In genomic region chr3:94285874-94286273, GRCh38 we compare ENCODE assay signal across 12 cellular contexts.
DNase-seq lines count a peak whose midpoint lies in the region; ATAC-seq and TF ChIP-seq lines count a peak whose summit lies in the region.
"Had no signal": no experiment of that assay in that cellular context is flagged by ENCODE, and none has a peak within 500 bp of the region (broad histone marks: within the 10 kb centered on the region; RNA-seq: fewer than 3 reads in every experiment).

No MANE protein-coding gene starts in this region.

- H3K4me1 Mint-ChIP-seq in neural crest cell: no peaks in the 10 kb centered on the region
- H3K4me1 Mint-ChIP-seq: activated T-helper 17 cell treated with anti-CD3 and anti-CD28 coated beads, Interleukin-2, amount 50 U/mL, for 72 hours; IgD-negative memory B cell; T-cell had no signal

- H4K20me1 ChIP-seq in GM23248 (ENCODE audit: insufficient read depth) (no peaks in the 10 kb centered on the region), mammary epithelial cell (ENCODE audit: insufficient read depth, low read length) (no peaks in the 10 kb centered on the region)

- no peak overlapping the region for H3K27ac Mint-ChIP-seq in neural crest cell (ENCODE audit: unreplicated experiment)
- H3K27ac Mint-ChIP-seq: activated T-helper 17 cell treated with anti-CD3 and anti-CD28 coated beads, Interleukin-2, amount 50 U/mL, for 72 hours; IgD-negative memory B cell; mesothelial cell of epicardium; T-cell had no signal

- intact Hi-C loops in mammary epithelial cell (cut with micrococcal nuclease): loop anchor here (2.0 to 10.0 kb wide), 3 partner anchors 37 to 171 kb away; no protein-coding TSS in a partner anchor
- intact Hi-C loops in esophagus muscularis mucosa (cut with DNase I): no loop called here

- TF ChIP-seq EP300 in esophagus muscularis mucosa (IDR thresholded peaks at IDR 0.05) (no peak), upper lobe of left lung (IDR thresholded peaks at IDR 0.05) (no peak)

- dilution Hi-C loops in mammary epithelial cell (cut with HindIII; ENCODE audit: low sequenced_read_pairs): no loop called here

- no peaks in the 10 kb centered on the region for H3K27me3 ChIP-seq in GM23248 (replicated peaks; ENCODE audit: insufficient read depth)
- H3K27me3 ChIP-seq in mammary epithelial cell (ENCODE audit: insufficient read depth, low read length): no peaks in the 10 kb centered on the region
- no peaks in the 10 kb centered on the region for H3K27me3 ChIP-seq in esophagus muscularis mucosa
- no peaks in the 10 kb centered on the region for H3K27me3 ChIP-seq in upper lobe of left lung

- no peak for ATAC-seq in upper lobe of left lung (ENCODE audit: low FRiP score in 2 of 2)
- ATAC-seq: activated T-helper 17 cell treated with anti-CD3 and anti-CD28 coated beads, Interleukin-2, amount 50 U/mL, for 72 hours; T-cell had no signal

- H3K4me2 ChIP-seq in GM23248 (ENCODE audit: unreplicated experiment) (no peak overlapping the region), mammary epithelial cell (ENCODE audit: insufficient read depth, low read depth, low read length) (no peak overlapping the region)

- no peak overlapping the region for H3K4me3 Mint-ChIP-seq in neural crest cell
- H3K4me3 Mint-ChIP-seq: activated T-helper 17 cell treated with anti-CD3 and anti-CD28 coated beads, Interleukin-2, amount 50 U/mL, for 72 hours; IgD-negative memory B cell; mesothelial cell of epicardium; T-cell had no signal

- DNase-seq in GM23248 (peak; percentile 33), NCI-H2171 treated with DMSO at 0.1 percent for 48 hours (lab: John Stamatoyannopoulos, UW) (peak; percentile 10), mammary epithelial cell (peak; percentile 5), neural crest cell (ENCODE audit: low read depth, low spot score) (no peak), NCI-H2107 (lab: John Stamatoyannopoulos, UW) (no peak), esophagus muscularis mucosa (ENCODE audit: extremely low spot score) (no peak), upper lobe of left lung (no peak)
- DNase-seq in central memory CD4-positive, alpha-beta T cell: no peak
- DNase-seq: T-cell had no signal

- CTCF ChIA-PET in mammary epithelial cell (lab: Charles Lee; ENCODE audit: low non-redundant PET): interaction anchor here (0.7 kb wide), 1 partner anchor 77 kb away, joined by 3 read pairs; no protein-coding TSS in a partner anchor

- TF ChIP-seq CTCF in mammary epithelial cell (conservative IDR thresholded peaks at IDR 0.05 in 1 of 2, IDR thresholded peaks at IDR 0.05 in 1 of 2; ENCODE audit: extremely low read depth in 1 of 2, insufficient read depth in 1 of 2, low read depth in 1 of 2, low read length in 2 of 2) (peak; percentile 14 to 39), neural crest cell (conservative IDR thresholded peaks at IDR 0.05) (peak; percentile 55), esophagus muscularis mucosa (IDR thresholded peaks at IDR 0.05) (peak in 1 of 3 experiments; percentile 4), upper lobe of left lung (IDR thresholded peaks at IDR 0.05) (no peak)

- H3K4me1 ChIP-seq in GM23248 (ENCODE audit: insufficient read depth) (no peaks in the 10 kb centered on the region), mammary epithelial cell (ENCODE audit: insufficient read depth, low read length) (no peaks in the 10 kb centered on the region), esophagus muscularis mucosa (no peaks in the 10 kb centered on the region), upper lobe of left lung (no peaks in the 10 kb centered on the region)

- H3K4me3 ChIP-seq in GM23248 (no peak overlapping the region), mammary epithelial cell (replicated peaks in 1 of 3; ENCODE audit: insufficient read depth in 1 of 3, low read depth in 2 of 3, low read length in 3 of 3) (no peak overlapping the region), esophagus muscularis mucosa (no peak overlapping the region), upper lobe of left lung (no peak overlapping the region)

- no peaks in the 10 kb centered on the region for H3K9me3 ChIP-seq in GM23248 (ENCODE audit: low read depth)
- no peaks in the 10 kb centered on the region for H3K9me3 ChIP-seq in mammary epithelial cell (replicated peaks; ENCODE audit: insufficient read depth, low read length)
- no peaks in the 10 kb centered on the region for H3K9me3 ChIP-seq in esophagus muscularis mucosa
- no peaks in the 10 kb centered on the region for H3K9me3 ChIP-seq in upper lobe of left lung

- no TSS peak for BruUV-seq in mammary epithelial cell (replicated peaks; lab: Mats Ljungman, UMichigan)

- H3K36me3 ChIP-seq in GM23248 (ENCODE audit: low read depth) (no peaks in the 10 kb centered on the region), mammary epithelial cell (ENCODE audit: insufficient read depth, low read length) (no peaks in the 10 kb centered on the region), esophagus muscularis mucosa (no peaks in the 10 kb centered on the region), upper lobe of left lung (no peaks in the 10 kb centered on the region)

- H3K27ac ChIP-seq in GM23248: no peak overlapping the region
- H3K27ac ChIP-seq in mammary epithelial cell (ENCODE audit: insufficient read depth, low read depth, low read length): no peak overlapping the region
- H3K27ac ChIP-seq in esophagus muscularis mucosa (replicated peaks in 1 of 4): no peak overlapping the region
- H3K27ac ChIP-seq in upper lobe of left lung: no peak overlapping the region

- no peaks in the 10 kb centered on the region for H3F3A ChIP-seq in GM23248 (ENCODE audit: insufficient read depth)

- H3K36me3 Mint-ChIP-seq in neural crest cell (ENCODE audit: low read depth): no peaks in the 10 kb centered on the region
- H3K36me3 Mint-ChIP-seq: IgD-negative memory B cell, mesothelial cell of epicardium, T-cell had no signal

- no peaks in the 10 kb centered on the region for H3K79me2 ChIP-seq in GM23248 (ENCODE audit: insufficient read depth)
- no peaks in the 10 kb centered on the region for H3K79me2 ChIP-seq in mammary epithelial cell (ENCODE audit: insufficient read depth, low read length)

- no peaks in the 10 kb centered on the region for H3K27me3 Mint-ChIP-seq in neural crest cell (ENCODE audit: low read depth)
- H3K27me3 Mint-ChIP-seq: IgD-negative memory B cell, T-cell had no signal

- no peak for TF ChIP-seq POLR2A in esophagus muscularis mucosa (IDR thresholded peaks at IDR 0.05; ENCODE audit: low read depth)
- TF ChIP-seq POLR2A in upper lobe of left lung (IDR thresholded peaks at IDR 0.05): no peak

- H3K9ac ChIP-seq in GM23248 (no peak overlapping the region), mammary epithelial cell (ENCODE audit: insufficient read depth, low read length) (no peak overlapping the region)

- no peaks in the 10 kb centered on the region for H3K9me3 Mint-ChIP-seq in neural crest cell
- H3K9me3 Mint-ChIP-seq: activated T-helper 17 cell treated with anti-CD3 and anti-CD28 coated beads, Interleukin-2, amount 50 U/mL, for 72 hours; IgD-negative memory B cell; T-cell had no signal

- H2AFZ ChIP-seq in GM23248 (no peak overlapping the region), mammary epithelial cell (ENCODE audit: low read depth, low read length) (peak overlapping the region; percentile 12)

- in situ Hi-C loops in GM23248 (cut with MboI) (no loop called here), mammary epithelial cell (cut with MboI; ENCODE audit: low sequenced_read_pairs in 2 of 2) (loop anchor here in 1 of 2 donors (25.0 kb wide), 1 partner anchor 174 kb away; no protein-coding TSS in a partner anchor)

- H3K9me2 ChIP-seq in GM23248 (ENCODE audit: insufficient read depth): no peaks in the 10 kb centered on the region

Comparison
In these comparisons a context has a peak if more than half of its experiments do, and no peak if none do; other contexts are left out.
1. DNase-seq: peak in GM23248 (single experiment), NCI-H2171 treated with DMSO at 0.1 percent for 48 hours (single experiment) and mammary epithelial cell (single experiment); none in neural crest cell (single experiment), NCI-H2107 (single experiment), esophagus muscularis mucosa (single experiment), central memory CD4-positive, alpha-beta T cell (single experiment) and upper lobe of left lung (0 of 2).
2. CTCF ChIP-seq: peak in mammary epithelial cell (2 of 2) and neural crest cell (single experiment); none in upper lobe of left lung (0 of 6).